In the genomic region with DNA sequence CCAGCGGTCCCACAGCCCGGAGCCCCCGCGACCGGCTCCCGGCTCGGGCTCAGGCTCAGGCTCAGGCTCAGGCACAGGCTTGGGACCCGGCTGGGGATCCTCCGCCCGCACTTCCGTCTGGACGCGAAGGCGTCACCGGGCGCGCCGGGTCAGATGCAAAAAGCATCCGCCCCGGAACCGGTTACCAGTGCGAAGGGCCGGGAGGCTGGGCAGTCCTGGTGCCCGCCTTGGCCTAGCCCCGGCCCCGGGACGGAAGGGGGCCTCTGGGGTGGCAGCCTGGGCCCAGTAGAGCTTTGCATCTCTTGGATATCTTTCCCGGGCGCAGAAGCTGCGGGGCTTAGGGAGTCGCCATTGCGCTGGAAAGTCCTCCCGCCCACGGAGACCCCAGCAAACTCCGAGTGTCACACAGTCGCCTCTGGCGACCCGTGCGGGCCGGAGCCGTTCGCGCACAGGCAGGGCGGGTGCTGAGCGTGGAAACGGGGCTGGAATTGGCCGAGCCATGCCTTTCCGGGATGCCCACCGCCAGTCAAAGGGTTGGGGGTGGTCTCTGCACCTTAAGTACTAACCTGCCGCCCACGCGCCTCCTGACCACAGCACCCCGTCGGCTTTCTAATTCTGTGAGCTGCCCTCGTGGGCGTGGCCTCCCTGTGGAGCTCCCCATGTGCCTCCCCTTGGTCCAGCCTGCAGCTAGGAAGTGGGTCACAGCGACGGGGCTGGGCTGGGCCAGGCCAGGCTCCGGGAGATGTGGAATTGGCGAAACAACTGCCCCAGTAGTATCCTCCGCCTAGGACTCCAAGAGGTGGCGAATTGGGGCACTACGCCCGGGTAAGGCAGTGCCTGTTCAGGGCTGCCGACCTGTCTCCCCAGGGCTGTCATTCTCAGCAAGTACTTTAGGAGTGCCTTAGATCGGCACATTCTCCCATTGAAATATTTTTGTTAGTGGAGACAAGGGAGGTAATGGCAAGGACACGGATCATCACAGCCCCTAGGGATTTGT, we compare ENCODE assay signal across 1 cellular context.
A peak's percentile ranks its signal among the peaks of the same experiment; 100 is the strongest.
TF ChIP-seq lines count a peak whose summit lies in the region.

Gene TMEM9B (minus strand): TSS at position 119 of the 997 bp plus-strand sequence. CDS start 129 bp downstream, outside the sequence.

TF ChIP-seq in K562, 482 proteins besides CTCF, POLR2A, EP300 and RAD21 (continued from another document and continues in another):
- TF ChIP-seq TSHZ1 (CRISPR knock-in tag; IDR thresholded peaks at IDR 0.05): no peak
- TF ChIP-seq ZC3H8 (IDR thresholded peaks at IDR 0.05): no peak
- no peak for TF ChIP-seq SREBF1 (IDR thresholded peaks at IDR 0.05; ENCODE audit: borderline replicate concordance, low read depth, low read length)
- TF ChIP-seq ZNF699 (CRISPR knock-in tag; IDR thresholded peaks at IDR 0.05; ENCODE audit: insufficient replicate concordance): no peak
- TF ChIP-seq LARP7 (IDR thresholded peaks at IDR 0.05): no peak
- TF ChIP-seq ZFX (CRISPR knock-in tag; IDR thresholded peaks at IDR 0.05): peak; percentile 99
- TF ChIP-seq ZSCAN32 (CRISPR knock-in tag; IDR thresholded peaks at IDR 0.05): no peak
- TF ChIP-seq ZNF347 (CRISPR knock-in tag; IDR thresholded peaks at IDR 0.05; ENCODE audit: low read depth): no peak
- no peak for TF ChIP-seq ZNF830 (CRISPR knock-in tag; IDR thresholded peaks at IDR 0.05)
- TF ChIP-seq SRSF9 (IDR thresholded peaks at IDR 0.05; ENCODE audit: borderline replicate concordance, low read depth, low read length): no peak
- peak; percentile 80 for TF ChIP-seq SP1 (CRISPR knock-in tag; IDR thresholded peaks at IDR 0.05)
- no peak for TF ChIP-seq RBM39 (optimal IDR thresholded peaks at IDR 0.05; ENCODE audit: low read depth, low read length)
- TF ChIP-seq MYC (IDR thresholded peaks at IDR 0.05; ENCODE audit: low read depth, low read length): peak; percentile 71
- TF ChIP-seq MYC (CRISPR knock-in tag; IDR thresholded peaks at IDR 0.05; ENCODE audit: borderline replicate concordance, low read depth): peak; percentile 61; the same call in 1 of the 2 replicates
- TF ChIP-seq POLR2H (tag; IDR thresholded peaks at IDR 0.05; ENCODE audit: low read depth): peak; percentile 74
- TF ChIP-seq ZNF584 (CRISPR knock-in tag; IDR thresholded peaks at IDR 0.05; ENCODE audit: low read depth): no peak
- TF ChIP-seq JUND (IDR thresholded peaks at IDR 0.05; ENCODE audit: borderline replicate concordance, low read depth, low read length): 0 out of 2 replicates have a peak, but pooled peaks have one; percentile 4
- 0 out of 3 replicates have a peak, but pooled peaks have one; percentile 19 for TF ChIP-seq JUND (tag; IDR thresholded peaks at IDR 0.05; ENCODE audit: borderline replicate concordance, low read depth, low read length)
- TF ChIP-seq, protein P1, sequence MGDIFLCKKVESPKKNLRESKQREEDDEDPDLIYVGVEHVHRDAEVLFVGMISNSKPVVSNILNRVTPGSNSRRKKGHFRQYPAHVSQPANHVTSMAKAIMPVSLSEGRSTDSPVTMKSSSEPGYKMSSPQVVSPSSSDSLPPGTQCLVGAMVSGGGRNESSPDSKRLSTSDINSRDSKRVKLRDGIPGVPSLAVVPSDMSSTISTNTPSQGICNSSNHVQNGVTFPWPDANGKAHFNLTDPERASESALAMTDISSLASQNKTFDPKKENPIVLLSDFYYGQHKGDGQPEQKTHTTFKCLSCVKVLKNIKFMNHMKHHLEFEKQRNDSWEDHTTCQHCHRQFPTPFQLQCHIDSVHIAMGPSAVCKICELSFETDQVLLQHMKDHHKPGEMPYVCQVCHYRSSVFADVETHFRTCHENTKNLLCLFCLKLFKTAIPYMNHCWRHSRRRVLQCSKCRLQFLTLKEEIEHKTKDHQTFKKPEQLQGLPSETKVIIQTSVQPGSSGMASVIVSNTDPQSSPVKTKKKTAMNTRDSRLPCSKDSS (IDR thresholded peaks at IDR 0.05; ENCODE audit: low read depth, partially characterized antibody): no peak
- TF ChIP-seq ZBTB49 (CRISPR knock-in tag; IDR thresholded peaks at IDR 0.05; ENCODE audit: borderline replicate concordance): 0 out of 2 replicates have a peak, but pooled peaks have one; percentile 51
- TF ChIP-seq CCNT2 (IDR thresholded peaks at IDR 0.05; ENCODE audit: borderline replicate concordance, extremely low read depth, insufficient read length, low read depth, low read length): peak; percentile 70
- peak; percentile 29; the same call in 1 of the 2 replicates for TF ChIP-seq ZNF263 (CRISPR knock-in tag; IDR thresholded peaks at IDR 0.05; ENCODE audit: borderline replicate concordance)
- TF ChIP-seq RCOR1 (IDR thresholded peaks at IDR 0.05; ENCODE audit: borderline replicate concordance in 1 of 2, low read depth in 2 of 2, low read length in 2 of 2): peak in 1 of 2 experiments; percentile 41; a peak in 1 of 4 replicates
- TF ChIP-seq ZNF561 (CRISPR knock-in tag; conservative IDR thresholded peaks at IDR 0.05): no peak
- no peak for TF ChIP-seq E4F1 (CRISPR knock-in tag; IDR thresholded peaks at IDR 0.05; ENCODE audit: borderline replicate concordance)
- TF ChIP-seq, protein P2, sequence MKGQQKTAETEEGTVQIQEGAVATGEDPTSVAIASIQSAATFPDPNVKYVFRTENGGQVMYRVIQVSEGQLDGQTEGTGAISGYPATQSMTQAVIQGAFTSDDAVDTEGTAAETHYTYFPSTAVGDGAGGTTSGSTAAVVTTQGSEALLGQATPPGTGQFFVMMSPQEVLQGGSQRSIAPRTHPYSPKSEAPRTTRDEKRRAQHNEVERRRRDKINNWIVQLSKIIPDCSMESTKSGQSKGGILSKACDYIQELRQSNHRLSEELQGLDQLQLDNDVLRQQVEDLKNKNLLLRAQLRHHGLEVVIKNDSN (CRISPR knock-in tag; IDR thresholded peaks at IDR 0.05): peak; percentile 58
- no peak for TF ChIP-seq ETS2 (tag; IDR thresholded peaks at IDR 0.05; ENCODE audit: borderline replicate concordance, poor library complexity, severe bottlenecking)
- TF ChIP-seq PHF20 (IDR thresholded peaks at IDR 0.05; ENCODE audit: partially characterized antibody): peak; percentile 96
- no peak for TF ChIP-seq CHD2 (IDR thresholded peaks at IDR 0.05; ENCODE audit: low read depth, low read length)
- TF ChIP-seq DIDO1 (tag; IDR thresholded peaks at IDR 0.05; ENCODE audit: low read depth): peak; percentile 64; the same call in 1 of the 2 replicates
- TF ChIP-seq, protein P3, sequence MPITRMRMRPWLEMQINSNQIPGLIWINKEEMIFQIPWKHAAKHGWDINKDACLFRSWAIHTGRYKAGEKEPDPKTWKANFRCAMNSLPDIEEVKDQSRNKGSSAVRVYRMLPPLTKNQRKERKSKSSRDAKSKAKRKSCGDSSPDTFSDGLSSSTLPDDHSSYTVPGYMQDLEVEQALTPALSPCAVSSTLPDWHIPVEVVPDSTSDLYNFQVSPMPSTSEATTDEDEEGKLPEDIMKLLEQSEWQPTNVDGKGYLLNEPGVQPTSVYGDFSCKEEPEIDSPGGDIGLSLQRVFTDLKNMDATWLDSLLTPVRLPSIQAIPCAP (CRISPR knock-in tag; IDR thresholded peaks at IDR 0.05; ENCODE audit: borderline replicate concordance): no peak
- TF ChIP-seq, protein P4, sequence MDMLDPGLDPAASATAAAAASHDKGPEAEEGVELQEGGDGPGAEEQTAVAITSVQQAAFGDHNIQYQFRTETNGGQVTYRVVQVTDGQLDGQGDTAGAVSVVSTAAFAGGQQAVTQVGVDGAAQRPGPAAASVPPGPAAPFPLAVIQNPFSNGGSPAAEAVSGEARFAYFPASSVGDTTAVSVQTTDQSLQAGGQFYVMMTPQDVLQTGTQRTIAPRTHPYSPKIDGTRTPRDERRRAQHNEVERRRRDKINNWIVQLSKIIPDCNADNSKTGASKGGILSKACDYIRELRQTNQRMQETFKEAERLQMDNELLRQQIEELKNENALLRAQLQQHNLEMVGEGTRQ (CRISPR knock-in tag; IDR thresholded peaks at IDR 0.05): 0 out of 2 replicates have a peak, but pooled peaks have one; percentile 19
- peak; percentile 33 to 68; a peak in 2 of 4 replicates for TF ChIP-seq NONO (IDR thresholded peaks at IDR 0.05; ENCODE audit: low read depth in 2 of 2, low read length in 1 of 2)
- TF ChIP-seq, protein P5, sequence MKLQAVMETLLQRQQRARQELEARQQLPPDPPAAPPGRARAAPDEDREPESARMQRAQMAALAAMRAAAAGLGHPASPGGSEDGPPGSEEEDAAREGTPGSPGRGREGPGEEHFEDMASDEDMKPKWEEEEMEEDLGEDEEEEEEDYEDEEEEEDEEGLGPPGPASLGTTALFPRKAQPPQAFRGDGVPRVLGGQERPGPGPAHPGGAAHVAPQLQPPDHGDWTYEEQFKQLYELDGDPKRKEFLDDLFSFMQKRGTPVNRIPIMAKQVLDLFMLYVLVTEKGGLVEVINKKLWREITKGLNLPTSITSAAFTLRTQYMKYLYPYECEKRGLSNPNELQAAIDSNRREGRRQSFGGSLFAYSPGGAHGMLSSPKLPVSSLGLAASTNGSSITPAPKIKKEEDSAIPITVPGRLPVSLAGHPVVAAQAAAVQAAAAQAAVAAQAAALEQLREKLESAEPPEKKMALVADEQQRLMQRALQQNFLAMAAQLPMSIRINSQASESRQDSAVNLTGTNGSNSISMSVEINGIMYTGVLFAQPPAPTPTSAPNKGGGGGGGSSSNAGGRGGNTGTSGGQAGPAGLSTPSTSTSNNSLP (IDR thresholded peaks at IDR 0.05; ENCODE audit: borderline replicate concordance, low read depth, low read length): no peak
- TF ChIP-seq TEAD2 (tag; IDR thresholded peaks at IDR 0.05): no peak
- no peak for TF ChIP-seq ZNF253 (CRISPR knock-in tag; conservative IDR thresholded peaks at IDR 0.05)
- no peak for TF ChIP-seq NFYB (IDR thresholded peaks at IDR 0.05; ENCODE audit: extremely low read depth, insufficient read length)
- no peak for TF ChIP-seq PTBP1 (IDR thresholded peaks at IDR 0.05; ENCODE audit: low read depth, low read length)
- peak; percentile 46; the same call in 1 of the 2 replicates for TF ChIP-seq NFIC (IDR thresholded peaks at IDR 0.05)
- no peak for TF ChIP-seq SNIP1 (IDR thresholded peaks at IDR 0.05; ENCODE audit: low read depth)
- TF ChIP-seq CBFA2T2 (conservative IDR thresholded peaks at IDR 0.05): no peak
- TF ChIP-seq, protein P6, sequence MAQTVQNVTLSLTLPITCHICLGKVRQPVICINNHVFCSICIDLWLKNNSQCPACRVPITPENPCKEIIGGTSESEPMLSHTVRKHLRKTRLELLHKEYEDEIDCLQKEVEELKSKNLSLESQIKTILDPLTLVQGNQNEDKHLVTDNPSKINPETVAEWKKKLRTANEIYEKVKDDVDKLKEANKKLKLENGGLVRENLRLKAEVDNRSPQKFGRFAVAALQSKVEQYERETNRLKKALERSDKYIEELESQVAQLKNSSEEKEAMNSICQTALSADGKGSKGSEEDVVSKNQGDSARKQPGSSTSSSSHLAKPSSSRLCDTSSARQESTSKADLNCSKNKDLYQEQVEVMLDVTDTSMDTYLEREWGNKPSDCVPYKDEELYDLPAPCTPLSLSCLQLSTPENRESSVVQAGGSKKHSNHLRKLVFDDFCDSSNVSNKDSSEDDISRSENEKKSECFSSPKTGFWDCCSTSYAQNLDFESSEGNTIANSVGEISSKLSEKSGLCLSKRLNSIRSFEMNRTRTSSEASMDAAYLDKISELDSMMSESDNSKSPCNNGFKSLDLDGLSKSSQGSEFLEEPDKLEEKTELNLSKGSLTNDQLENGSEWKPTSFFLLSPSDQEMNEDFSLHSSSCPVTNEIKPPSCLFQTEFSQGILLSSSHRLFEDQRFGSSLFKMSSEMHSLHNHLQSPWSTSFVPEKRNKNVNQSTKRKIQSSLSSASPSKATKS (CRISPR knock-in tag; IDR thresholded peaks at IDR 0.05): no peak
